Comparison of ENCODE assay signal across 13 cellular contexts in genomic region chr6:170266061-170266825, GRCh38. TPM values are rescaled to one million over a fixed set of nuclear protein-coding genes. Genes with fewer than 3 reads are reported as not detected.
A peak's percentile ranks its signal among the peaks of the same experiment; 100 is the strongest.
DNase-seq lines count a peak whose midpoint lies in the region; ATAC-seq and TF ChIP-seq lines count a peak whose summit lies in the region.
"Had no signal": no experiment of that assay in that cellular context is flagged by ENCODE, and none has a peak within 500 bp of the region (broad histone marks: within the 10 kb centered on the region; RNA-seq: fewer than 3 reads in every experiment).

No MANE protein-coding gene starts in this region.

- intact Hi-C loops in CD14-positive monocyte (cut with micrococcal nuclease) (no loop called here), breast epithelium (cut with DNase I; ENCODE audit: low total_unique reads) (no loop called here)

- H3K27ac Mint-ChIP-seq in CD14-positive monocyte (peak overlapping the region; percentile 2 to 88 (median 59)), neural crest cell (ENCODE audit: unreplicated experiment) (peak overlapping the region; percentile 81)
- H3K27ac Mint-ChIP-seq: activated CD8-positive, alpha-beta T cell treated with anti-CD3 and anti-CD28 coated beads for 36 hours; naive B cell had no signal

- H3K4me3 Mint-ChIP-seq in CD14-positive monocyte (peak overlapping the region in 1 of 2 donors; percentile 58), neural crest cell (peak overlapping the region; percentile 21)
- no peak overlapping the region for H3K4me3 Mint-ChIP-seq in activated T-cell treated with anti-CD3 and anti-CD28 coated beads, Interleukin-2, amount 50 U/mL, for 4 hours
- H3K4me3 Mint-ChIP-seq: activated CD8-positive, alpha-beta T cell treated with anti-CD3 and anti-CD28 coated beads for 36 hours; CD4-positive, CD25-positive, alpha-beta regulatory T cell; naive B cell had no signal

- H3K4me1 Mint-ChIP-seq in CD14-positive monocyte (peaks cover 15% of the 10 kb centered on the region), neural crest cell (peaks cover 42% of the 10 kb centered on the region)
- peaks cover under 1% of the 10 kb centered on the region for H3K4me1 Mint-ChIP-seq in activated T-cell treated with anti-CD3 and anti-CD28 coated beads, Interleukin-2, amount 50 U/mL, for 4 hours (ENCODE audit: low read depth)

- H3K36me3 Mint-ChIP-seq in CD14-positive monocyte: no peaks in the 10 kb centered on the region
- H3K36me3 Mint-ChIP-seq in neural crest cell (ENCODE audit: low read depth): no peaks in the 10 kb centered on the region
- no peaks in the 10 kb centered on the region for H3K36me3 Mint-ChIP-seq in activated T-cell treated with anti-CD3 and anti-CD28 coated beads, Interleukin-2, amount 50 U/mL, for 4 hours (ENCODE audit: insufficient read depth)
- H3K36me3 Mint-ChIP-seq: CD4-positive, CD25-positive, alpha-beta regulatory T cell; naive B cell had no signal

- no peak overlapping the region for H3K27ac ChIP-seq in breast epithelium
- H3K27ac ChIP-seq: KMS-11 had no signal

- TF ChIP-seq POLR2A in breast epithelium (IDR thresholded peaks at IDR 0.05): no peak

- no peak overlapping the region for H3K4me3 ChIP-seq in breast epithelium
- H3K4me3 ChIP-seq: GM12878 had no signal

- DNase-seq in CD14-positive monocyte (ENCODE audit: low spot score) (no peak), NCI-H82 (lab: John Stamatoyannopoulos, UW) (peak; percentile 75), globus pallidus (ENCODE audit: low spot score) (peak; percentile 91), neural crest cell (ENCODE audit: low read depth, low spot score) (no peak), breast epithelium (ENCODE audit: low spot score in 2 of 2) (no peak), NCI-H446 (lab: John Stamatoyannopoulos, UW) (no peak)
- DNase-seq in activated T-cell treated with anti-CD3 and anti-CD28 coated beads, Interleukin-2, amount 50 U/mL, for 4 hours: no peak
- DNase-seq in activated CD4-positive, alpha-beta T cell treated with anti-CD3 and anti-CD28 coated beads, Interleukin-2, amount 50 U/mL, for 1 hour: no peak
- DNase-seq: activated CD8-positive, alpha-beta T cell treated with anti-CD3 and anti-CD28 coated beads for 36 hours; CD4-positive, CD25-positive, alpha-beta regulatory T cell; naive B cell had no signal

- H3K9me3 Mint-ChIP-seq in CD14-positive monocyte (peaks cover 0 to 2% (median 0%) of the 10 kb centered on the region in 7 donors), neural crest cell (no peaks in the 10 kb centered on the region)
- no peaks in the 10 kb centered on the region for H3K9me3 Mint-ChIP-seq in activated T-cell treated with anti-CD3 and anti-CD28 coated beads, Interleukin-2, amount 50 U/mL, for 4 hours
- H3K9me3 Mint-ChIP-seq: activated CD8-positive, alpha-beta T cell treated with anti-CD3 and anti-CD28 coated beads for 36 hours; CD4-positive, CD25-positive, alpha-beta regulatory T cell; naive B cell had no signal

- H3K4me1 ChIP-seq in breast epithelium: no peaks in the 10 kb centered on the region

- H3K9me3 ChIP-seq in breast epithelium: no peaks in the 10 kb centered on the region

- H3K27me3 Mint-ChIP-seq in CD14-positive monocyte (ENCODE audit: low read depth in 3 of 3) (peaks cover 15 to 26% (median 18%) of the 10 kb centered on the region in 3 donors), neural crest cell (ENCODE audit: low read depth) (peaks cover 5% of the 10 kb centered on the region)
- peaks cover 19% of the 10 kb centered on the region for H3K27me3 Mint-ChIP-seq in activated T-cell treated with anti-CD3 and anti-CD28 coated beads, Interleukin-2, amount 50 U/mL, for 4 hours (ENCODE audit: low read depth)

- no peak for TF ChIP-seq CTCF in CD14-positive monocyte (IDR thresholded peaks at IDR 0.05)
- TF ChIP-seq CTCF in neural crest cell (conservative IDR thresholded peaks at IDR 0.05): no peak
- TF ChIP-seq CTCF in breast epithelium (IDR thresholded peaks at IDR 0.05): no peak

- H3K27me3 ChIP-seq in breast epithelium: peaks cover 0 to 3% of the 10 kb centered on the region in 2 donors

- no peaks in the 10 kb centered on the region for H3K36me3 ChIP-seq in breast epithelium

- no peak for ATAC-seq in activated T-cell treated with anti-CD3 and anti-CD28 coated beads, Interleukin-2, amount 50 U/mL, for 4 hours
- ATAC-seq: activated CD8-positive, alpha-beta T cell treated with anti-CD3 and anti-CD28 coated beads for 36 hours; GM12878 had no signal

RNA-seq across cellular contexts. Expression of gene DLL1, which starts 24.6 kb away (rescaled TPM):
- not detected for polyA plus RNA-seq in CD14-positive monocyte
- 53.9 and 59.8 TPM in 2 replicates for total RNA-seq in neural crest cell
- 10 to 100 TPM in 2 of 3 donors, 1 to 10 TPM in 1; 3.8 to 26.9 (median 12.3) TPM for total RNA-seq in breast epithelium
- total RNA-seq in activated T-cell treated with anti-CD3 and anti-CD28 coated beads, Interleukin-2, amount 50 U/mL, for 4 hours: 1 to 10 TPM in 2 of 3 donors, under 1 TPM in 1; 0.18 to 1.4 (median 1.0) TPM

RNA-seq across cellular contexts. Expression of gene FAM120B, which starts 40.3 kb away (rescaled TPM):
- 10 to 100 TPM; 11.2 to 20.2 TPM for polyA plus RNA-seq in CD14-positive monocyte
- 33.4 and 33.7 TPM in 2 replicates for total RNA-seq in neural crest cell
- total RNA-seq in breast epithelium: 10 to 100 TPM; 28.8 to 35.0 (median 33.8) TPM
- total RNA-seq in activated T-cell treated with anti-CD3 and anti-CD28 coated beads, Interleukin-2, amount 50 U/mL, for 4 hours: 10 to 100 TPM; 13.8 to 14.3 (median 14.3) TPM

Comparison
In these comparisons a context has a peak if more than half of its experiments do, and no peak if none do; other contexts are left out.
1. DNase-seq: peak in NCI-H82 (single experiment) and globus pallidus (single experiment); none in CD14-positive monocyte (single experiment), neural crest cell (single experiment), breast epithelium (0 of 2), activated T-cell treated with anti-CD3 and anti-CD28 coated beads, Interleukin-2, amount 50 U/mL, for 4 hours (single experiment), NCI-H446 (0 of 2) and activated CD4-positive, alpha-beta T cell treated with anti-CD3 and anti-CD28 coated beads, Interleukin-2, amount 50 U/mL, for 1 hour (single experiment).